In genomic region chr12:121812320-121812871, GRCh38 we compare ENCODE assay signal across 8 cellular contexts. TPM values are rescaled to one million over a fixed set of nuclear protein-coding genes. Genes with fewer than 3 reads are reported as not detected.
DNase-seq lines count a peak whose midpoint lies in the region; ATAC-seq and TF ChIP-seq lines count a peak whose summit lies in the region.

No MANE protein-coding gene starts in this region.

- H3K27me3 Mint-ChIP-seq in activated CD4-positive, alpha-beta T cell treated with anti-CD3 and anti-CD28 coated beads, Interleukin-2, amount 10 ng/mL, durations not matched to agents 7 days and 5 days: no peaks in the 10 kb centered on the region

- H4K91ac ChIP-seq in IMR-90 (ENCODE audit: insufficient read depth, low read depth, low read length): 0 out of 2 replicates have a peak overlapping the region, but pooled peaks have one; percentile 13

- no peaks in the 10 kb centered on the region for H3K9me1 ChIP-seq in IMR-90 (ENCODE audit: insufficient read depth, low read length)

- TF ChIP-seq RAD21 in IMR-90 (IDR thresholded peaks at IDR 0.05; ENCODE audit: low read length): no peak

- H4K20me1 ChIP-seq in IMR-90 (ENCODE audit: insufficient read depth, low read length): peaks cover 50% of the 10 kb centered on the region

- H2BK5ac ChIP-seq in IMR-90 (ENCODE audit: low read depth, low read length, poor library complexity, severe bottlenecking): no peak overlapping the region

- H3K9me3 ChIP-seq in IMR-90 (ENCODE audit: control insufficient read depth, insufficient read depth, low read length): no peaks in the 10 kb centered on the region
- H3K9me3 ChIP-seq in esophagus squamous epithelium: no peaks in the 10 kb centered on the region
- no peaks in the 10 kb centered on the region for H3K9me3 ChIP-seq in muscle layer of colon (ENCODE audit: low read length)
- no peaks in the 10 kb centered on the region for H3K9me3 ChIP-seq in uterus

- peak overlapping the region; percentile 52; the same call in 1 of the 2 replicates for H2AK5ac ChIP-seq in IMR-90 (ENCODE audit: low read depth, low read length)

- H2BK120ac ChIP-seq in IMR-90 (ENCODE audit: low read depth, low read length): no peak overlapping the region

- H3K36me3 Mint-ChIP-seq in activated CD4-positive, alpha-beta T cell treated with anti-CD3 and anti-CD28 coated beads, Interleukin-2, amount 10 ng/mL, durations not matched to agents 7 days and 5 days (ENCODE audit: low read depth): peaks cover 44% of the 10 kb centered on the region

- TF ChIP-seq CTCF in IMR-90 (conservative IDR thresholded peaks at IDR 0.05; ENCODE audit: low read depth, low read length): no peak
- TF ChIP-seq CTCF in WI38 (IDR thresholded peaks at IDR 0.05; ENCODE audit: low read depth, low read length): no peak
- TF ChIP-seq CTCF in esophagus squamous epithelium (IDR thresholded peaks at IDR 0.05): no peak
- TF ChIP-seq CTCF in uterus (IDR thresholded peaks at IDR 0.05): peak in 1 of 4 experiments; percentile 27

- peak overlapping the region; percentile 55 for H3K14ac ChIP-seq in IMR-90 (replicated peaks; ENCODE audit: low read depth, low read length)

- H2AFZ ChIP-seq in IMR-90 (replicated peaks; ENCODE audit: low read length, poor library complexity): peak overlapping the region; percentile 73

- peak overlapping the region; percentile 78 for H3K4me3 Mint-ChIP-seq in activated CD4-positive, alpha-beta T cell treated with anti-CD3 and anti-CD28 coated beads, Interleukin-2, amount 10 ng/mL, durations not matched to agents 7 days and 5 days

- BruUV-seq in IMR-90 (replicated peaks; lab: Mats Ljungman, UMichigan): no TSS peak

- TF ChIP-seq POLR2A in IMR-90 (IDR thresholded peaks at IDR 0.05; ENCODE audit: low read depth, low read length) (no peak), esophagus squamous epithelium (IDR thresholded peaks at IDR 0.05) (no peak), uterus (IDR thresholded peaks at IDR 0.05) (no peak)

- H3K36me3 ChIP-seq in IMR-90 (ENCODE audit: control insufficient read depth, insufficient read depth, low read length) (peaks cover 66% of the 10 kb centered on the region), esophagus squamous epithelium (peaks cover 42 to 93% (median 44%) of the 10 kb centered on the region in 3 donors), muscle layer of colon (ENCODE audit: insufficient read depth, low read length) (peaks cover 57% of the 10 kb centered on the region), uterus (no peaks in the 10 kb centered on the region)

- DNase-seq in activated CD4-positive, alpha-beta T cell treated with anti-CD3 and anti-CD28 coated beads, Interleukin-2, amount 10 ng/mL, durations not matched to agents 7 days and 5 days: peak; percentile 42
- no peak for DNase-seq in activated CD4-positive, alpha-beta T cell treated with anti-CD3 and anti-CD28 coated beads, Interleukin-2, amount 50 U/mL, for 4 hours
- DNase-seq in IMR-90 (peak; percentile 64), esophagus squamous epithelium (lab: John Stamatoyannopoulos, UW) (no peak), uterus (peak; percentile 58 to 71)

- H3K27ac Mint-ChIP-seq in activated CD4-positive, alpha-beta T cell treated with anti-CD3 and anti-CD28 coated beads, Interleukin-2, amount 10 ng/mL, durations not matched to agents 7 days and 5 days: peak overlapping the region; percentile 78

- peak overlapping the region; percentile 77; the same call in 1 of the 2 replicates for H3K23ac ChIP-seq in IMR-90 (ENCODE audit: low read depth, low read length)

- H3K79me1 ChIP-seq in IMR-90 (ENCODE audit: low read depth in 1 of 2, low read length in 2 of 2): peaks cover 37 to 74% of the 10 kb centered on the region in 2 experiments

- no peak overlapping the region for H3K18ac ChIP-seq in IMR-90 (ENCODE audit: low read depth, low read length)

- CTCF ChIA-PET in activated CD4-positive, alpha-beta T cell treated with anti-CD3 and anti-CD28 coated beads, Interleukin-2, amount 10 ng/mL, durations not matched to agents 7 days and 5 days (lab: Charles Lee): interaction anchor here (0.5 to 28.3 kb wide), 21 partner anchors 12 to 286 kb away, joined by 3 to 1058 read pairs (median 4); partner anchors contain the start of genes KDM2B, PSMD9, RHOF and TMEM120B
- CTCF ChIA-PET in IMR-90 (lab: Yijun Ruan, JAX): interaction anchor here (0.7 to 4.1 kb wide), 8 partner anchors 8 to 100 kb away, joined by 3 to 49 read pairs (median 4); partner anchors contain the start of genes RHOF and TMEM120B

- WGBS in IMR-90 (ENCODE audit: extremely low coverage in 2 of 2, insufficient read length in 1 of 2), 2 experiments: 4% methylated on average over 4 of the region's 26 CpGs; no CpG with 5 or more reads in 1 of the 2 experiments
- 21 to 39% methylated on average over 6 to 10 of the region's 26 CpGs for WGBS in esophagus squamous epithelium, 2 donors

- ATAC-seq in IMR-90 (ENCODE audit: low read depth): peak; percentile 92
- ATAC-seq in GM18861 (IDR thresholded peaks at IDR 0.05; ENCODE audit: unreplicated experiment): no peak

- H3K56ac ChIP-seq in IMR-90 (ENCODE audit: extremely low read depth, insufficient read depth, low read length): no peak overlapping the region; the same call in 1 of the 2 replicates

- no peak overlapping the region for H2BK20ac ChIP-seq in IMR-90 (ENCODE audit: low read depth, low read length)

- H2BK15ac ChIP-seq in IMR-90 (ENCODE audit: low read depth, low read length): no peak overlapping the region

- H2AK9ac ChIP-seq in IMR-90 (replicated peaks; ENCODE audit: low read depth, low read length, poor library complexity): peak overlapping the region; percentile 53

- H3K27me3 ChIP-seq in IMR-90 (ENCODE audit: control insufficient read depth, insufficient read depth, low read length) (no peaks in the 10 kb centered on the region), esophagus squamous epithelium (no peaks in the 10 kb centered on the region), muscle layer of colon (ENCODE audit: control insufficient read depth in 1 of 2, insufficient read depth in 2 of 2, low read length in 2 of 2) (no peaks in the 10 kb centered on the region), uterus (no peaks in the 10 kb centered on the region)

- peak overlapping the region; percentile 24; the same call in 1 of the 2 replicates for H3K27ac ChIP-seq in IMR-90 (ENCODE audit: insufficient read depth, low read length)
- peak overlapping the region; percentile 47 to 80 (median 66) for H3K27ac ChIP-seq in esophagus squamous epithelium
- peak overlapping the region; percentile 62 for H3K27ac ChIP-seq in muscle layer of colon (ENCODE audit: low read depth, low read length)
- peak overlapping the region; percentile 78 to 86 for H3K27ac ChIP-seq in uterus

- no peaks in the 10 kb centered on the region for H3K9me3 Mint-ChIP-seq in activated CD4-positive, alpha-beta T cell treated with anti-CD3 and anti-CD28 coated beads, Interleukin-2, amount 10 ng/mL, durations not matched to agents 7 days and 5 days

- H4K8ac ChIP-seq in IMR-90 (ENCODE audit: low read depth in 2 of 2, low read length in 2 of 2): peak overlapping the region in 1 of 2 experiments; percentile 22; a peak in 1 of 4 replicates

- dilution Hi-C loops in IMR-90 (cut with HindIII; ENCODE audit: low sequenced_read_pairs, unreplicated experiment): no loop called here

- H3K9ac ChIP-seq in IMR-90 (ENCODE audit: low read depth, low read length) (peak overlapping the region; percentile 53), muscle layer of colon (ENCODE audit: low read length) (no peak overlapping the region)

- H4K5ac ChIP-seq in IMR-90 (ENCODE audit: low read depth, low read length): no peak overlapping the region

- POLR2A ChIA-PET in activated CD4-positive, alpha-beta T cell treated with anti-CD3 and anti-CD28 coated beads, Interleukin-2, amount 10 ng/mL, durations not matched to agents 7 days and 5 days (lab: Charles Lee): interaction anchor here (1.5 to 2.1 kb wide), 2 partner anchors 10 to 17 kb away, joined by 10 to 11 read pairs; partner anchors contain the start of gene RHOF
- POLR2A ChIA-PET in IMR-90 (lab: Charles Lee; ENCODE audit: unreplicated experiment): interaction anchor here (0.7 to 2.4 kb wide), 3 partner anchors 9 to 18 kb away, joined by 4 to 10 read pairs (median 5); partner anchors contain the start of genes RHOF and SETD1B

- peak overlapping the region; percentile 89 for H3K4me2 ChIP-seq in IMR-90 (ENCODE audit: low read depth, low read length)

- in situ Hi-C loops in IMR-90 (cut with MboI; ENCODE audit: low sequenced_read_pairs): no loop called here

- H3K4ac ChIP-seq in IMR-90 (ENCODE audit: low read depth, low read length): peak overlapping the region; percentile 61; the same call in 1 of the 2 replicates

- H3K4me1 ChIP-seq in IMR-90 (ENCODE audit: control insufficient read depth, insufficient read depth, low read length) (peaks cover 18% of the 10 kb centered on the region), esophagus squamous epithelium (peaks cover 37 to 55% (median 39%) of the 10 kb centered on the region in 3 donors), muscle layer of colon (ENCODE audit: insufficient read depth, low read length) (peaks cover 31% of the 10 kb centered on the region), uterus (peaks cover 9 to 26% of the 10 kb centered on the region in 2 donors)

- H3K4me3 ChIP-seq in IMR-90 (ENCODE audit: insufficient read depth, low read depth, low read length) (peak overlapping the region; percentile 50), WI38 (ENCODE audit: low read depth, low read length) (peak overlapping the region; percentile 65), esophagus squamous epithelium (peak overlapping the region; percentile 46 to 62 (median 61)), muscle layer of colon (ENCODE audit: low read depth in 1 of 2, low read length in 2 of 2) (peak overlapping the region; percentile 53 to 82), uterus (peak overlapping the region; percentile 43 to 63)

- intact Hi-C loops in IMR-90 (cut with micrococcal nuclease): loop anchor here (1.0 kb wide), 3 partner anchors 17 to 76 kb away; partner anchors contain the start of gene PSMD9
- intact Hi-C loops in esophagus squamous epithelium (cut with DNase I): loop anchor here (10.0 kb wide), 1 partner anchor 72 kb away; the partner anchor contains the start of gene PSMD9
- intact Hi-C loops in uterus (cut with DNase I; ENCODE audit: low total_unique reads): loop anchor here (1.0 kb wide), 1 partner anchor 17 kb away; no protein-coding TSS in a partner anchor

- peaks cover 52% of the 10 kb centered on the region for H3K4me1 Mint-ChIP-seq in activated CD4-positive, alpha-beta T cell treated with anti-CD3 and anti-CD28 coated beads, Interleukin-2, amount 10 ng/mL, durations not matched to agents 7 days and 5 days

RNA-seq across cellular contexts. Expression of gene SETD1B, which starts 8.6 kb away (rescaled TPM):
- total RNA-seq in activated CD4-positive, alpha-beta T cell treated with anti-CD3 and anti-CD28 coated beads, Interleukin-2, amount 10 ng/mL, durations not matched to agents 7 days and 5 days: 10 to 100 TPM; 32.6 to 34.1 TPM
- total RNA-seq in IMR-90 (2012; rRNA removed) (0.83 and 0.90 TPM in 2 replicates), esophagus squamous epithelium (10 to 100 TPM in 3 of 4 donors, 1 to 10 TPM in 1; 5.6 to 14.4 (median 10.6) TPM), uterus (10 to 100 TPM in 1 of 4 donors, 1 to 10 TPM in 3; 1.3 to 63.6 (median 5.6) TPM)
- 5.1 and 5.5 TPM in 2 replicates for polyA plus RNA-seq in IMR-90 (2012; rRNA removed)
- 3.1 and 3.5 TPM in 2 replicates for polyA plus RNA-seq in IMR-90 (2012; cell fraction: cytosol; rRNA removed)
- 14.8 and 15.1 TPM in 2 replicates for polyA plus RNA-seq in IMR-90 (2012; cell fraction: nucleus; rRNA removed; ENCODE audit: low replicate concordance)

RNA-seq across cellular contexts. Expression of gene RHOF, which starts 18.9 kb away (rescaled TPM):
- total RNA-seq in activated CD4-positive, alpha-beta T cell treated with anti-CD3 and anti-CD28 coated beads, Interleukin-2, amount 10 ng/mL, durations not matched to agents 7 days and 5 days: 100 to 1,000 TPM; 132 to 148 TPM
- total RNA-seq in IMR-90 (2012; rRNA removed) (3.0 and 3.9 TPM in 2 replicates), esophagus squamous epithelium (10 to 100 TPM in 1 of 4 donors, 1 to 10 TPM in 3; 3.2 to 20.4 (median 6.2) TPM), uterus (10 to 100 TPM in 3 of 4 donors, 1 to 10 TPM in 1; 5.1 to 27.6 (median 13.1) TPM)
- 5.1 and 5.3 TPM in 2 replicates for polyA plus RNA-seq in IMR-90 (2012; rRNA removed)
- polyA plus RNA-seq in IMR-90 (2012; cell fraction: cytosol; rRNA removed): 4.7 and 7.8 TPM in 2 replicates
- polyA plus RNA-seq in IMR-90 (2012; cell fraction: nucleus; rRNA removed; ENCODE audit: low replicate concordance): 14.0 and 15.7 TPM in 2 replicates

RNA-seq across cellular contexts. Expression of gene HPD, which starts 46.3 kb away (rescaled TPM):
- not detected for total RNA-seq in activated CD4-positive, alpha-beta T cell treated with anti-CD3 and anti-CD28 coated beads, Interleukin-2, amount 10 ng/mL, durations not matched to agents 7 days and 5 days
- 0.18 TPM in 1 of 2 replicates, not detected in the other for total RNA-seq in IMR-90 (2012; rRNA removed)
- polyA plus RNA-seq in IMR-90 (2012; rRNA removed): 0.14 and 0.15 TPM in 2 replicates
- polyA plus RNA-seq in IMR-90 (2012; cell fraction: cytosol; rRNA removed): 0.08 and 0.13 TPM in 2 replicates
- 0.38 and 0.45 TPM in 2 replicates for polyA plus RNA-seq in IMR-90 (2012; cell fraction: nucleus; rRNA removed; ENCODE audit: low replicate concordance)
- total RNA-seq in esophagus squamous epithelium: 1 to 10 TPM in 1 of 4 donors, not detected in 3; 1.3 TPM
- 1 to 10 TPM in 1 of 4 donors, not detected in 3; 1.9 TPM for total RNA-seq in uterus

Comparison
In these comparisons a context has a peak if more than half of its experiments do, and no peak if none do; other contexts are left out.
1. DNase-seq: peak in activated CD4-positive, alpha-beta T cell treated with anti-CD3 and anti-CD28 coated beads, Interleukin-2, amount 10 ng/mL, durations not matched to agents 7 days and 5 days (single experiment), IMR-90 (single experiment) and uterus (2 of 2); none in activated CD4-positive, alpha-beta T cell treated with anti-CD3 and anti-CD28 coated beads, Interleukin-2, amount 50 U/mL, for 4 hours (0 of 2) and esophagus squamous epithelium (single experiment).
2. H3K27ac ChIP-seq: peak in every context shown above with its lines; median percentile 82 in uterus; 66 in esophagus squamous epithelium; 62 in muscle layer of colon; 24 in IMR-90.
3. RNA of gene RHOF, which starts 18.9 kb away (total RNA-seq): 132 to 148 TPM in activated CD4-positive, alpha-beta T cell treated with anti-CD3 and anti-CD28 coated beads, Interleukin-2, amount 10 ng/mL, durations not matched to agents 7 days and 5 days; 5.1 to 27.6 TPM in uterus, 3.2 to 20.4 TPM in esophagus squamous epithelium and 3.0 to 3.9 TPM in IMR-90; every median in the first group is over 4 times any median in the second.
4. Peak in every context shown above with its lines, with median percentiles within 50 percentile points of each other: H3K4me3 ChIP-seq.